ENCODE assay signal across 8 cellular contexts in genomic region chr4:184473265-184473514, GRCh38. TPM values are rescaled to one million over a fixed set of nuclear protein-coding genes. Genes with fewer than 3 reads are reported as not detected.
DNase-seq lines count a peak whose midpoint lies in the region; ATAC-seq, FAIRE-seq and TF ChIP-seq lines count a peak whose summit lies in the region.

No MANE protein-coding gene starts in this region.

- peak overlapping the region; percentile 97 for H3K9ac ChIP-seq in keratinocyte (ENCODE audit: control insufficient read depth, extremely low read depth, insufficient read depth, low read length)

- no peaks in the 10 kb centered on the region for H4K20me1 ChIP-seq in keratinocyte (ENCODE audit: control insufficient read depth, extremely low read depth, insufficient read depth, low read length)

- no peaks in the 10 kb centered on the region for H3K36me3 Mint-ChIP-seq in WTC11

- H3K27ac ChIP-seq in heart left ventricle (peak overlapping the region; percentile 88 to 100 (median 97)), keratinocyte (ENCODE audit: control insufficient read depth, insufficient read depth, low read length) (peak overlapping the region; percentile 98), upper lobe of right lung (peak overlapping the region; percentile 99)

- TF ChIP-seq CTCF in heart left ventricle (IDR thresholded peaks at IDR 0.05) (no peak), WTC11 (IDR thresholded peaks at IDR 0.05) (no peak), keratinocyte (optimal IDR thresholded peaks at IDR 0.05 in 1 of 3, IDR thresholded peaks at IDR 0.05 in 1 of 3, conservative IDR thresholded peaks at IDR 0.05 in 1 of 3; ENCODE audit: extremely low read depth in 1 of 3, insufficient read depth in 2 of 3, low read length in 3 of 3) (no peak), upper lobe of right lung (IDR thresholded peaks at IDR 0.05) (no peak)

- DNase-seq in heart left ventricle (no peak), left cardiac atrium (no peak), WTC11 (ENCODE audit: low spot score) (no peak), keratinocyte (ENCODE audit: low read depth, low spot score) (no peak), upper lobe of right lung (no peak), SKM-1 (lab: John Stamatoyannopoulos, UW; ENCODE audit: unreplicated experiment) (no peak)

- peak overlapping the region; percentile 80 for H3K4me2 ChIP-seq in keratinocyte (ENCODE audit: control insufficient read depth, extremely low read depth, insufficient read depth, low read depth, low read length)

- H3K4me1 ChIP-seq in heart left ventricle (peaks cover 4 to 71% (median 56%) of the 10 kb centered on the region in 12 donors), keratinocyte (ENCODE audit: control insufficient read depth, extremely low read depth, insufficient read depth, low read length) (peaks cover 17% of the 10 kb centered on the region), upper lobe of right lung (peaks cover 67% of the 10 kb centered on the region)

- POLR2A ChIA-PET in WTC11 (lab: Charles Lee) = no interaction called here

- no peak for ATAC-seq in heart left ventricle
- no peak for ATAC-seq in left cardiac atrium
- peak; percentile 2; the same call in 1 of the 2 replicates for ATAC-seq in WTC11
- ATAC-seq in upper lobe of right lung = no peak
- ATAC-seq in GM19467 (IDR thresholded peaks at IDR 0.05; ENCODE audit: unreplicated experiment) = no peak
- ATAC-seq in HG02970 (IDR thresholded peaks at IDR 0.05; ENCODE audit: low FRiP score, unreplicated experiment) = no peak

- no peaks in the 10 kb centered on the region for H3K27me3 ChIP-seq in heart left ventricle
- no peaks in the 10 kb centered on the region for H3K27me3 ChIP-seq in keratinocyte (ENCODE audit: control insufficient read depth, extremely low read depth, insufficient read depth, low read length)
- no peaks in the 10 kb centered on the region for H3K27me3 ChIP-seq in upper lobe of right lung

- dilution Hi-C loops in keratinocyte (cut with MboI; ENCODE audit: extremely low pct_ligation_motif_present, low sequenced_read_pairs) = no loop called here

- no peaks in the 10 kb centered on the region for H3K9me1 ChIP-seq in keratinocyte (ENCODE audit: control insufficient read depth, extremely low read depth, insufficient read depth, low read length)

- FAIRE-seq in keratinocyte (lab: Jason Lieb, UNC) = no peak

- intact Hi-C loops in heart left ventricle (cut with DNase I) = loop anchor here (2.0 to 10.0 kb wide), 15 partner anchors 48 to 188 kb away; partner anchors contain the start of genes CASP3 (in 3 of the 10) and PRIMPOL (in 3 of the 10)
- intact Hi-C loops in left cardiac atrium (cut with DNase I) = loop anchor here (2.0 to 10.0 kb wide), 2 partner anchors 88 to 172 kb away; partner anchors contain the start of genes CASP3 (in 1 of the 2) and PRIMPOL (in 1 of the 2)
- intact Hi-C loops in upper lobe of right lung (cut with DNase I) = loop anchor here (10.0 kb wide), 1 partner anchor 62 kb away; no protein-coding TSS in a partner anchor

- no peak for TF ChIP-seq POLR2A in heart left ventricle (IDR thresholded peaks at IDR 0.05)

- H3K36me3 ChIP-seq in heart left ventricle = peaks cover 0 to 15% (median 0%) of the 10 kb centered on the region in 9 donors
- peaks cover 0 to 5% of the 10 kb centered on the region in 2 experiments for H3K36me3 ChIP-seq in keratinocyte (ENCODE audit: control insufficient read depth in 2 of 2, extremely low read depth in 1 of 2, insufficient read depth in 2 of 2, low read length in 2 of 2)
- H3K36me3 ChIP-seq in upper lobe of right lung = no peaks in the 10 kb centered on the region

- CTCF ChIA-PET in WTC11 (lab: Charles Lee) = no interaction called here

- peaks cover 39% of the 10 kb centered on the region for H3K4me1 Mint-ChIP-seq in WTC11

- H3K4me3 ChIP-seq in heart left ventricle (peak overlapping the region; percentile 44 to 100 (median 90)), keratinocyte (ENCODE audit: control insufficient read depth in 2 of 3, extremely low read depth in 1 of 3, insufficient read depth in 2 of 3, low read depth in 1 of 3, low read length in 3 of 3) (peak overlapping the region; percentile 54 to 93 (median 82)), upper lobe of right lung (peak overlapping the region; percentile 79)

- no peaks in the 10 kb centered on the region for H3K9me3 Mint-ChIP-seq in WTC11

- no peaks in the 10 kb centered on the region for H3K27me3 Mint-ChIP-seq in WTC11 (ENCODE audit: low read depth)

- H3K9me3 ChIP-seq in heart left ventricle (no peaks in the 10 kb centered on the region), keratinocyte (ENCODE audit: control insufficient read depth, low read depth, low read length) (no peaks in the 10 kb centered on the region), upper lobe of right lung (no peaks in the 10 kb centered on the region)

- no peak overlapping the region for H3K4me3 Mint-ChIP-seq in WTC11

- peaks cover 60% of the 10 kb centered on the region for H3K79me2 ChIP-seq in keratinocyte (ENCODE audit: control insufficient read depth, insufficient read depth, low read length)

- 1 to 5% (median 1%) methylated on average over 4 to 37 of the region's 37 CpGs; no CpG with 5 or more reads in 1 of the 4 donors for WGBS in heart left ventricle, 4 donors

- H2AFZ ChIP-seq in keratinocyte (ENCODE audit: control insufficient read depth, low read length) = no peak overlapping the region

- H3K27ac Mint-ChIP-seq in WTC11 = no peak overlapping the region

TF ChIP-seq in WTC11, 78 proteins besides CTCF, POLR2A, EP300 and RAD21:
- no peak for TF ChIP-seq FOXP1 (CRISPR knock-in tag; IDR thresholded peaks at IDR 0.05; ENCODE audit: borderline replicate concordance)
- TF ChIP-seq ZNF423 (CRISPR knock-in tag; IDR thresholded peaks at IDR 0.05) = peak; percentile 16; the same call in 1 of the 2 replicates
- TF ChIP-seq OVOL2 (CRISPR knock-in tag; IDR thresholded peaks at IDR 0.05; ENCODE audit: borderline replicate concordance) = no peak
- TF ChIP-seq, protein P1, sequence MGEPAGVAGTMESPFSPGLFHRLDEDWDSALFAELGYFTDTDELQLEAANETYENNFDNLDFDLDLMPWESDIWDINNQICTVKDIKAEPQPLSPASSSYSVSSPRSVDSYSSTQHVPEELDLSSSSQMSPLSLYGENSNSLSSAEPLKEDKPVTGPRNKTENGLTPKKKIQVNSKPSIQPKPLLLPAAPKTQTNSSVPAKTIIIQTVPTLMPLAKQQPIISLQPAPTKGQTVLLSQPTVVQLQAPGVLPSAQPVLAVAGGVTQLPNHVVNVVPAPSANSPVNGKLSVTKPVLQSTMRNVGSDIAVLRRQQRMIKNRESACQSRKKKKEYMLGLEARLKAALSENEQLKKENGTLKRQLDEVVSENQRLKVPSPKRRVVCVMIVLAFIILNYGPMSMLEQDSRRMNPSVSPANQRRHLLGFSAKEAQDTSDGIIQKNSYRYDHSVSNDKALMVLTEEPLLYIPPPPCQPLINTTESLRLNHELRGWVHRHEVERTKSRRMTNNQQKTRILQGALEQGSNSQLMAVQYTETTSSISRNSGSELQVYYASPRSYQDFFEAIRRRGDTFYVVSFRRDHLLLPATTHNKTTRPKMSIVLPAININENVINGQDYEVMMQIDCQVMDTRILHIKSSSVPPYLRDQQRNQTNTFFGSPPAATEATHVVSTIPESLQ (CRISPR knock-in tag; IDR thresholded peaks at IDR 0.05) = no peak
- 0 out of 2 replicates have a peak, but pooled peaks have one; percentile 22 for TF ChIP-seq ZNF219 (CRISPR knock-in tag; IDR thresholded peaks at IDR 0.05; ENCODE audit: borderline replicate concordance)
- TF ChIP-seq ZNF512 (CRISPR knock-in tag; IDR thresholded peaks at IDR 0.05; ENCODE audit: borderline replicate concordance) = no peak
- no peak; the same call in 1 of the 2 replicates for TF ChIP-seq FOXK1 (CRISPR knock-in tag; IDR thresholded peaks at IDR 0.05)
- TF ChIP-seq CBFB (CRISPR knock-in tag; IDR thresholded peaks at IDR 0.05; ENCODE audit: low read depth) = no peak

RNA-seq across cellular contexts. Expression of gene IRF2, which starts 1.2 kb away (rescaled TPM):
- total RNA-seq in heart left ventricle (10 to 100 TPM; 21.7 to 47.2 (median 28.7) TPM), left cardiac atrium (10 to 100 TPM; 27.1 to 30.0 TPM), WTC11 (2021) (9.3 to 11.8 TPM (median 11.3 TPM) in 3 replicates), upper lobe of right lung (44.0 TPM)
- polyA plus RNA-seq in heart left ventricle (10 to 100 TPM; 11.5 to 12.0 TPM), keratinocyte (16.4 to 23.8 TPM (median 22.9 TPM) in 3 replicates)
- polyA plus RNA-seq in keratinocyte (2011; ENCODE audit: low read depth) = 10.0 TPM
- 16.2 and 20.0 TPM in 2 replicates for polyA plus RNA-seq in keratinocyte (2011; cell fraction: cytosol; rRNA removed)
- 23.0 and 30.2 TPM in 2 replicates for polyA plus RNA-seq in keratinocyte (2011; cell fraction: nucleus; rRNA removed)
- 15.5 and 17.2 TPM in 2 replicates for polyA plus RNA-seq in keratinocyte (2012; ENCODE audit: low replicate concordance)
- polyA minus RNA-seq in keratinocyte = 21.3 to 26.9 TPM (median 25.7 TPM) in 3 replicates
- polyA minus RNA-seq in keratinocyte (2011; cell fraction: cytosol; rRNA and poly(A)+ RNA removed) = 16.5 TPM
- 13.1 and 17.1 TPM in 2 replicates for polyA minus RNA-seq in keratinocyte (2011; cell fraction: nucleus; rRNA and poly(A)+ RNA removed)
